Comparison of ENCODE assay signal across 9 cellular contexts in genomic region chr1:116232989-116233514, GRCh38.
DNase-seq lines count a peak whose midpoint lies in the region; ATAC-seq and TF ChIP-seq lines count a peak whose summit lies in the region.
"Had no signal": no experiment of that assay in that cellular context is flagged by ENCODE, and none has a peak within 500 bp of the region (broad histone marks: within the 10 kb centered on the region; RNA-seq: fewer than 3 reads in every experiment).

No MANE protein-coding gene starts in this region.

- intact Hi-C loops in upper lobe of right lung (cut with DNase I) = no loop called here
- intact Hi-C loops in tibial artery (cut with DNase I; ENCODE audit: low total_unique reads) = no loop called here

- ATAC-seq in foreskin keratinocyte (no peak), upper lobe of right lung (peak; percentile 74)

- peak in 5 of 6 experiments; percentile 8 to 63 (median 21) for DNase-seq in stimulated activated naive CD4-positive, alpha-beta T cell (lab: John Stamatoyannopoulos, UW)
- no peak for DNase-seq in stimulated activated naive CD4-positive, alpha-beta T cell treated with Interleukin-2 at 50 U/mL for 16 hours (lab: John Stamatoyannopoulos, UW)
- DNase-seq in NCI-H526 (lab: John Stamatoyannopoulos, UW) = peak; percentile 77 to 80
- DNase-seq in foreskin keratinocyte = no peak
- no peak for DNase-seq in upper lobe of right lung
- no peak for DNase-seq in tibial artery
- DNase-seq in T1000 (lab: John Stamatoyannopoulos, UW) = no peak
- DNase-seq in AG20443 (ENCODE audit: low spot score) = no peak

- peak; percentile 40 for TF ChIP-seq CTCF in foreskin keratinocyte (conservative IDR thresholded peaks at IDR 0.05)
- TF ChIP-seq CTCF in upper lobe of right lung (IDR thresholded peaks at IDR 0.05) = no peak
- no peak for TF ChIP-seq CTCF in tibial artery (IDR thresholded peaks at IDR 0.05)

- no peaks in the 10 kb centered on the region for H3K4me1 ChIP-seq in foreskin keratinocyte
- no peaks in the 10 kb centered on the region for H3K4me1 ChIP-seq in upper lobe of right lung
- H3K4me1 ChIP-seq in tibial artery = no peaks in the 10 kb centered on the region
- H3K4me1 ChIP-seq: esophagus muscularis mucosa had no signal

- no peak overlapping the region for H3K4me3 ChIP-seq in upper lobe of right lung
- H3K4me3 ChIP-seq in tibial artery = no peak overlapping the region
- H3K4me3 ChIP-seq: esophagus muscularis mucosa had no signal

- H3K27me3 ChIP-seq in foreskin keratinocyte (peaks cover 7% of the 10 kb centered on the region), upper lobe of right lung (no peaks in the 10 kb centered on the region), tibial artery (no peaks in the 10 kb centered on the region)
- H3K27me3 ChIP-seq: esophagus muscularis mucosa had no signal

- H3K36me3 ChIP-seq in upper lobe of right lung = no peaks in the 10 kb centered on the region
- no peaks in the 10 kb centered on the region for H3K36me3 ChIP-seq in tibial artery
- H3K36me3 ChIP-seq: esophagus muscularis mucosa had no signal

- H3K27ac ChIP-seq in foreskin keratinocyte (no peak overlapping the region), upper lobe of right lung (no peak overlapping the region), tibial artery (no peak overlapping the region)
- H3K27ac ChIP-seq: esophagus muscularis mucosa had no signal

- no peaks in the 10 kb centered on the region for H3K9me3 ChIP-seq in upper lobe of right lung
- H3K9me3 ChIP-seq in tibial artery = no peaks in the 10 kb centered on the region
- H3K9me3 ChIP-seq: esophagus muscularis mucosa had no signal

Comparison
In these comparisons a context has a peak if more than half of its experiments do, and no peak if none do; other contexts are left out.
1. DNase-seq: peak in stimulated activated naive CD4-positive, alpha-beta T cell (5 of 6) and NCI-H526 (2 of 2); none in stimulated activated naive CD4-positive, alpha-beta T cell treated with Interleukin-2 at 50 U/mL for 16 hours (single experiment), foreskin keratinocyte (0 of 2), upper lobe of right lung (single experiment), tibial artery (0 of 2), T1000 (single experiment) and AG20443 (single experiment).